In genomic region chr17:78387982-78388941, GRCh38 we compare ENCODE assay signal across 8 cellular contexts. TPM values are rescaled to one million over a fixed set of nuclear protein-coding genes. Genes with fewer than 3 reads are reported as not detected.
A peak's percentile ranks its signal among the peaks of the same experiment; 100 is the strongest.
DNase-seq lines count a peak whose midpoint lies in the region; ATAC-seq and TF ChIP-seq lines count a peak whose summit lies in the region.

No MANE protein-coding gene starts in this region.

- no peaks in the 10 kb centered on the region for H3K9me3 ChIP-seq in lung (ENCODE audit: control insufficient read depth in 2 of 2, insufficient read depth in 1 of 2, low read length in 1 of 2)
- H3K9me3 ChIP-seq in BE2C: no peaks in the 10 kb centered on the region

- H3K27me3 Mint-ChIP-seq in stimulated activated naive CD8-positive, alpha-beta T cell treated with anti-CD3 and anti-CD28 coated beads, Interleukin-15, Interleukin-2, amounts not matched to agents 100 ng/mL and 50 ng/mL, for 24 hours: no peaks in the 10 kb centered on the region
- H3K27me3 Mint-ChIP-seq in activated naive CD8-positive, alpha-beta T cell: no peaks in the 10 kb centered on the region

- H3K4me3 Mint-ChIP-seq in stimulated activated naive CD8-positive, alpha-beta T cell treated with anti-CD3 and anti-CD28 coated beads, Interleukin-15, Interleukin-2, amounts not matched to agents 100 ng/mL and 50 ng/mL, for 24 hours: peak overlapping the region; percentile 53
- peak overlapping the region; percentile 64 for H3K4me3 Mint-ChIP-seq in activated naive CD8-positive, alpha-beta T cell

- no peak for ATAC-seq in stimulated activated naive CD8-positive, alpha-beta T cell treated with anti-CD3 and anti-CD28 coated beads, Interleukin-15, Interleukin-2, amounts not matched to agents 100 U/mL and 50 U/mL, for 24 hours
- ATAC-seq in lung (ENCODE audit: insufficient read depth, low FRiP score): peak; percentile 31

- H3K27me3 ChIP-seq in lung (ENCODE audit: control insufficient read depth, insufficient read depth) (no peaks in the 10 kb centered on the region), BE2C (no peaks in the 10 kb centered on the region)

- TF ChIP-seq CTCF in lung (IDR thresholded peaks at IDR 0.05; ENCODE audit: control extremely low read depth, extremely low read depth) (no peak), BE2C (IDR thresholded peaks at IDR 0.05; ENCODE audit: low read depth, low read length) (no peak)

- H3K27ac ChIP-seq in lung (ENCODE audit: low read depth in 1 of 2, low read length in 1 of 2): peak overlapping the region; percentile 47 to 88

- WGBS in lung, 2 donors: 19 to 26% methylated on average over 10 of the region's 10 CpGs

- H3K4me1 ChIP-seq in lung (ENCODE audit: control insufficient read depth in 2 of 2, insufficient read depth in 2 of 2, low read length in 2 of 2): peaks cover 17 to 58% of the 10 kb centered on the region in 2 donors
- H3K4me1 ChIP-seq in BE2C: no peaks in the 10 kb centered on the region

- H3K36me3 ChIP-seq in lung (ENCODE audit: control insufficient read depth in 2 of 2, insufficient read depth in 2 of 2, low read length in 2 of 2) (peaks cover 0 to 6% of the 10 kb centered on the region in 2 donors), BE2C (peaks cover 12% of the 10 kb centered on the region)

- H3K9me3 Mint-ChIP-seq in stimulated activated naive CD8-positive, alpha-beta T cell treated with anti-CD3 and anti-CD28 coated beads, Interleukin-15, Interleukin-2, amounts not matched to agents 100 ng/mL and 50 ng/mL, for 24 hours: no peaks in the 10 kb centered on the region
- H3K9me3 Mint-ChIP-seq in activated naive CD8-positive, alpha-beta T cell (ENCODE audit: low read depth): no peaks in the 10 kb centered on the region

- peaks cover 79% of the 10 kb centered on the region for H3K4me1 Mint-ChIP-seq in stimulated activated naive CD8-positive, alpha-beta T cell treated with anti-CD3 and anti-CD28 coated beads, Interleukin-15, Interleukin-2, amounts not matched to agents 100 ng/mL and 50 ng/mL, for 24 hours (ENCODE audit: low read depth)
- peaks cover 69% of the 10 kb centered on the region for H3K4me1 Mint-ChIP-seq in activated naive CD8-positive, alpha-beta T cell (ENCODE audit: low read depth)

- H3K4me3 ChIP-seq in lung (no peak overlapping the region), BE2C (ENCODE audit: low read depth, low read length) (no peak overlapping the region)

- no peak for DNase-seq in stimulated activated naive CD8-positive, alpha-beta T cell treated with anti-CD3 and anti-CD28 coated beads, Interleukin-15, Interleukin-2, amounts not matched to agents 100 U/mL and 50 U/mL, for 24 hours
- no peak for DNase-seq in lung (ENCODE audit: low spot score)
- DNase-seq in GM19240 (ENCODE audit: insufficient read length, low spot score): no peak
- no peak for DNase-seq in NCI-H1694 treated with DMSO at 0.1 percent for 48 hours (lab: John Stamatoyannopoulos, UW)
- DNase-seq in GM03348 (ENCODE audit: low spot score): no peak
- no peak for DNase-seq in BE2C

- peak overlapping the region; percentile 96 for H3K27ac Mint-ChIP-seq in stimulated activated naive CD8-positive, alpha-beta T cell treated with anti-CD3 and anti-CD28 coated beads, Interleukin-15, Interleukin-2, amounts not matched to agents 100 ng/mL and 50 ng/mL, for 24 hours
- peak overlapping the region; percentile 92 for H3K27ac Mint-ChIP-seq in activated naive CD8-positive, alpha-beta T cell

- peaks cover 31% of the 10 kb centered on the region for H3K36me3 Mint-ChIP-seq in stimulated activated naive CD8-positive, alpha-beta T cell treated with anti-CD3 and anti-CD28 coated beads, Interleukin-15, Interleukin-2, amounts not matched to agents 100 ng/mL and 50 ng/mL, for 24 hours (ENCODE audit: low read depth)
- peaks cover 9% of the 10 kb centered on the region for H3K36me3 Mint-ChIP-seq in activated naive CD8-positive, alpha-beta T cell

RNA-seq across cellular contexts. Expression of gene PGS1, which starts 9.8 kb away (rescaled TPM):
- total RNA-seq in lung: 100 to 1,000 TPM in 1 of 2 donors, 10 to 100 TPM in 1; 90.6 to 104 TPM
- 10 to 100 TPM; 44.9 to 98.0 TPM for polyA plus RNA-seq in lung
- polyA plus RNA-seq in BE2C (2012; ENCODE audit: insufficient read depth, insufficient read length, low read depth): 66.0 TPM

RNA-seq across cellular contexts. Expression of gene SOCS3, which starts 28.4 kb away (rescaled TPM):
- total RNA-seq in lung: 10 to 100 TPM; 65.8 to 83.8 TPM
- polyA plus RNA-seq in lung: 100 to 1,000 TPM; 143 to 545 TPM
- 0.52 TPM for polyA plus RNA-seq in BE2C (2012; ENCODE audit: insufficient read depth, insufficient read length, low read depth)
